In the genomic region with DNA sequence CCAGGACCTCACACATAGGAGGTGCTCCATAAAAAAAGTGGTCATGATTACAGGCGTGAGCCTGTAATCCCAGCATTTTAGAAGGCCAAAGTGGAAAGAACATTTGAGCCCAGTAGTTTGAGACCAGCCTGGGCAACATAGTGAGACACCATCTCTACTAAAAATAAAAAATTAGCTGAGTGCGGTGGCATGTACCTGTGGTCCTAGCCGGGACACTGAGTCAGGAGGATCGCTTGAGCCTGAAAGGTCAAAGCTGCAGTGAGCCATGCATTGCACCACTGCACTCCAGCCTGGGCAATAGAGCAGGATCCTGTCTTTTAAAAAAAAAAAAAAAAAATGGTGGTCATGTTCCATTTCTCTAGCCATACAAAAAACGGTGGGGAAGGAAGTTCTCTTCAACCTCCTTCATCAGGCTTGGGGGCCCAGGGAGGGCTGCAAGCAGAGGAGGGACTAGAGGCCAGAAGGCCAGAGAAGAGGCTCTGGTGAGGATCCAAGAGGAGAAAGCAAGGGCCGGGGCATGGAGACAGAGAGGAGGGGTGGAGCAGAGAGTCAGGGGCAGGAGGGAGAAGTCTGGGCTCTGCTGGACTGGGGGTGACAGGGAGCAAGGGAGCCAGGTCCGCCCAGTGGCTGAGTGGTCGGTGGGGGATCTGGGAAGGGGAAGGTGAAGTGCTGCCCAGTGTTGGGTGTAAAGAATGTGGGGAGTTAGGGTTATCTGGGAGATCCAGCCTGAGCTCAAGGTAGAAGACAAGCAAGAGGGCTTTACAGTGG, we compare ENCODE assay signal across 29 cellular contexts. TPM values are rescaled to one million over a fixed set of nuclear protein-coding genes. Genes with fewer than 3 reads are reported as not detected.
"Had no signal": no experiment of that assay in that cellular context is flagged by ENCODE, and none has a peak within 500 bp of the region (broad histone marks: within the 10 kb centered on the region; RNA-seq: fewer than 3 reads in every experiment).

No MANE protein-coding gene starts in this region.

- DNase-seq: activated CD4-positive, alpha-beta T cell treated with anti-CD3 and anti-CD28 coated beads for 4 hours; activated CD4-positive, alpha-beta T cell treated with anti-CD3 and anti-CD28 coated beads, Interleukin-2, amount 50 U/mL, for 4 hours; activated CD8-positive, alpha-beta memory T cell treated with anti-CD3 and anti-CD28 coated beads for 24 hours; activated effector memory CD4-positive, alpha-beta T cell treated with anti-CD3 and anti-CD28 coated beads, Interleukin-2, amount 50 U/mL, for 16 hours; activated naive CD4-positive, alpha-beta T cell treated with anti-CD3 and anti-CD28 coated beads, Interleukin-2, amount 10 ng/mL, durations not matched to agents 7 days and 5 days; amygdala; foreskin fibroblast; heart left ventricle; hypothalamus; kidney glomerular epithelial cell; mesendoderm; natural killer cell; right lobe of liver; stimulated activated CD4-positive, alpha-beta T cell treated with anti-CD3 and anti-CD28 coated beads, Interleukin-2, amount 100 ng/mL, for 48 hours; T-cell had no signal

- H3K9me3 ChIP-seq: heart left ventricle, right lobe of liver, upper lobe of left lung, vagina had no signal

- H3K36me3 ChIP-seq: heart left ventricle, right lobe of liver, upper lobe of left lung, vagina had no signal

- H3K27ac Mint-ChIP-seq: natural killer cell; progenitor cell of endocrine pancreas; stimulated activated naive CD8-positive, alpha-beta T cell treated with anti-CD3 and anti-CD28 coated beads, Interleukin-15, Interleukin-2, amounts not matched to agents 100 ng/mL and 50 ng/mL, for 24 hours; T-helper 2 cell treated with Interferon-gamma antibody and Interleukin-4, amounts not matched to agents 5 μg/mL and 100 μg/mL, for 36 hours had no signal

- H3K27me3 ChIP-seq: upper lobe of left lung, vagina had no signal

- H3K4me3 Mint-ChIP-seq: activated naive CD4-positive, alpha-beta T cell treated with anti-CD3 and anti-CD28 coated beads, Interleukin-2, amount 10 ng/mL, durations not matched to agents 7 days and 5 days; natural killer cell; stimulated activated naive CD8-positive, alpha-beta T cell treated with anti-CD3 and anti-CD28 coated beads, Interleukin-15, Interleukin-2, amounts not matched to agents 100 ng/mL and 50 ng/mL, for 24 hours; T-helper 2 cell treated with Interferon-gamma antibody and Interleukin-4, amounts not matched to agents 5 μg/mL and 100 μg/mL, for 36 hours had no signal

- H3K9me3 Mint-ChIP-seq: activated naive CD4-positive, alpha-beta T cell treated with anti-CD3 and anti-CD28 coated beads, Interleukin-2, amount 10 ng/mL, durations not matched to agents 7 days and 5 days; natural killer cell; stimulated activated naive CD8-positive, alpha-beta T cell treated with anti-CD3 and anti-CD28 coated beads, Interleukin-15, Interleukin-2, amounts not matched to agents 100 ng/mL and 50 ng/mL, for 24 hours; T-cell; T-helper 2 cell treated with Interferon-gamma antibody and Interleukin-4, amounts not matched to agents 5 μg/mL and 100 μg/mL, for 36 hours had no signal

- H3K4me3 ChIP-seq: heart left ventricle, lung, right lobe of liver, vagina had no signal

- H3K36me3 Mint-ChIP-seq: activated naive CD4-positive, alpha-beta T cell treated with anti-CD3 and anti-CD28 coated beads, Interleukin-2, amount 10 ng/mL, durations not matched to agents 7 days and 5 days; natural killer cell; T-cell had no signal

- H3K4me1 ChIP-seq: right lobe of liver, vagina had no signal

- H3K27ac ChIP-seq: heart left ventricle, right lobe of liver, vagina had no signal

- ATAC-seq: esophagus mucosa, heart left ventricle, left lobe of liver, natural killer cell, right lobe of liver had no signal

RNA-seq across cellular contexts. Expression of a gene that starts 8.9 kb away (rescaled TPM):
- total RNA-seq: esophagus mucosa, heart left ventricle, left lobe of liver, mononuclear cell, osteocyte, progenitor cell of endocrine pancreas, renal cortical epithelial cell, skeletal muscle tissue, subcutaneous adipose tissue, vagina had no signal
- polyA plus RNA-seq: heart left ventricle had no signal

RNA-seq across cellular contexts. Expression of a gene that starts 26.3 kb away (rescaled TPM):
- total RNA-seq: esophagus mucosa, heart left ventricle, left lobe of liver, lung, mononuclear cell, natural killer cell, osteocyte, progenitor cell of endocrine pancreas, renal cortical epithelial cell, right lobe of liver, skeletal muscle tissue, subcutaneous adipose tissue, T-cell, upper lobe of left lung, vagina had no signal
- polyA plus RNA-seq: heart left ventricle, lung, thymus had no signal

RNA-seq across cellular contexts. Expression of a gene that starts 28.3 kb away (rescaled TPM):
- total RNA-seq: esophagus mucosa, heart left ventricle, left lobe of liver, lung, mononuclear cell, natural killer cell, osteocyte, progenitor cell of endocrine pancreas, renal cortical epithelial cell, right lobe of liver, skeletal muscle tissue, subcutaneous adipose tissue, upper lobe of left lung, vagina had no signal
- polyA plus RNA-seq: lung had no signal

RNA-seq across cellular contexts. Expression of a gene that starts 33.2 kb away (rescaled TPM):
- total RNA-seq: left lobe of liver, mononuclear cell, natural killer cell, right lobe of liver, T-cell, vagina had no signal

RNA-seq across cellular contexts. Expression of a gene that starts 34.7 kb away (rescaled TPM):
- total RNA-seq: natural killer cell had no signal
